35 cellular contexts compared by ENCODE assay signal in the genomic region with DNA sequence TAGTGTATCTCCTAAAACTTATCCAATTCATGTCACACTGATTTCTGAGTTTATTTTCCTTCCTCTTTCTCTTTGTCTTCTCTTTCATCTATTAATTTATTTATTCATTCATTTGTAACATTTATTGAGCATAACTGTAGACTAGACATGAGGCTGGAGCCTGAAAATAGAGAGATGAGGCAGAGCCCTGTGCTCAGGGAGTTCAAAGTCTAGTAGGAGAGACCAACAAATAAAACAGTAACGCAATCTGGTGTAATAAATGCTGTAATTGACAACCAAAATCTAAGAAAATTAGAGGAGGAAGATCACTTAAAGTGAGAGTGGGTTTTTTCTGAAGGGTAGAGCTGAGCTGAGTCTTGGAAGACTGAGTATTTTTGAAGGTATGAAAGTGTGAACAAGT.
"Had no signal": no experiment of that assay in that cellular context is flagged by ENCODE, and none has a peak within 500 bp of the region (broad histone marks: within the 10 kb centered on the region; RNA-seq: fewer than 3 reads in every experiment).

No MANE protein-coding gene starts in this region.

- DNase-seq: activated B cell treated with CpG ODN at 0.5 μM for 24 hours; activated CD4-positive, alpha-beta memory T cell treated with anti-CD3 and anti-CD28 coated beads for 36 hours; activated CD4-positive, alpha-beta T cell treated with anti-CD3 and anti-CD28 coated beads for 4 hours; activated CD4-positive, alpha-beta T cell treated with anti-CD3 and anti-CD28 coated beads, Interleukin-2, amount 50 U/mL, for 1 hour; activated CD4-positive, CD25-positive, alpha-beta regulatory T cell treated with anti-CD3 and anti-CD28 coated beads, Interleukin-2, amount 50 U/mL, for 72 hours; activated CD8-positive, alpha-beta memory T cell treated with anti-CD3 and anti-CD28 coated beads, Interleukin-2, amount 10 ng/mL, durations not matched to agents 7 days and 5 days; activated CD8-positive, alpha-beta memory T cell treated with anti-CD3 and anti-CD28 coated beads, Interleukin-2, amount 50 U/mL, for 48 hours; activated gamma-delta T cell; activated naive CD4-positive, alpha-beta T cell treated with Interleukin-2 at 50 U/mL for 16 hours; activated naive CD8-positive, alpha-beta T cell treated with anti-CD3 and anti-CD28 coated beads, Interleukin-2, amount 50 U/mL, for 24 hours; activated T-cell treated with anti-CD3 and anti-CD28 coated beads, Interleukin-2, amount 50 U/mL, for 1 hour; anterior cingulate cortex; brain microvascular endothelial cell; Karpas-422; KBM-7; MG63; NCI-H1048; NCI-H1436; NCI-H1694; NCI-H2081 treated with DMSO at 0.1 percent for 48 hours; NCI-H226; NCI-H446 treated with DMSO at 0.1 percent for 48 hours; NCI-H524; OCI-M1; Right ventricle myocardium superior; SW 1271; T-helper 1 cell; T-helper 2 cell; T-helper 9 cell had no signal

- H3K9me3 Mint-ChIP-seq: activated B cell treated with CpG ODN at 0.5 μM for 24 hours; activated CD4-positive, alpha-beta memory T cell treated with anti-CD3 and anti-CD28 coated beads for 36 hours; activated naive CD8-positive, alpha-beta T cell treated with anti-CD3 and anti-CD28 coated beads, Interleukin-2, amount 50 U/mL, for 24 hours; activated T-helper 2 cell treated with anti-CD3 and anti-CD28 coated beads, Interferon-gamma antibody, Interleukin-2, Interleukin-4, amounts not matched to agents 10 μg/mL and 5 μg/mL and 100 μg/mL, durations not matched to agents 14 hours and 24 hours and 36 hours; central memory CD8-positive, alpha-beta T cell; IgD-negative memory B cell had no signal

- H3K4me1 Mint-ChIP-seq: activated B cell treated with CpG ODN at 0.5 μM for 24 hours; activated CD8-positive, alpha-beta memory T cell treated with anti-CD3 and anti-CD28 coated beads, Interleukin-2, amount 10 ng/mL, durations not matched to agents 7 days and 5 days; central memory CD8-positive, alpha-beta T cell; IgD-negative memory B cell had no signal

- H3K27ac ChIP-seq: brain microvascular endothelial cell, cardiac muscle cell, VCaP had no signal

- H3K27me3 ChIP-seq: brain microvascular endothelial cell, cardiac muscle cell, MG63 had no signal

- ATAC-seq: activated CD8-positive, alpha-beta memory T cell treated with anti-CD3 and anti-CD28 coated beads, Interleukin-2, amount 10 ng/mL, durations not matched to agents 7 days and 5 days; activated naive CD8-positive, alpha-beta T cell treated with anti-CD3 and anti-CD28 coated beads, Interleukin-2, amount 50 U/mL, for 24 hours had no signal

- H3K27ac Mint-ChIP-seq: activated B cell treated with CpG ODN at 0.5 μM for 24 hours; activated CD4-positive, alpha-beta memory T cell treated with anti-CD3 and anti-CD28 coated beads for 36 hours; activated CD8-positive, alpha-beta memory T cell treated with anti-CD3 and anti-CD28 coated beads, Interleukin-2, amount 10 ng/mL, durations not matched to agents 7 days and 5 days; activated naive CD8-positive, alpha-beta T cell; activated naive CD8-positive, alpha-beta T cell treated with anti-CD3 and anti-CD28 coated beads, Interleukin-2, amount 50 U/mL, for 24 hours; activated T-helper 2 cell treated with anti-CD3 and anti-CD28 coated beads, Interferon-gamma antibody, Interleukin-2, Interleukin-4, amounts not matched to agents 10 μg/mL and 5 μg/mL and 100 μg/mL, durations not matched to agents 14 hours and 24 hours and 36 hours; IgD-negative memory B cell had no signal

- H3K4me3 Mint-ChIP-seq: activated B cell treated with CpG ODN at 0.5 μM for 24 hours; activated CD4-positive, alpha-beta memory T cell treated with anti-CD3 and anti-CD28 coated beads for 36 hours; activated CD8-positive, alpha-beta memory T cell treated with anti-CD3 and anti-CD28 coated beads, Interleukin-2, amount 10 ng/mL, durations not matched to agents 7 days and 5 days; activated naive CD8-positive, alpha-beta T cell; activated naive CD8-positive, alpha-beta T cell treated with anti-CD3 and anti-CD28 coated beads, Interleukin-2, amount 50 U/mL, for 24 hours; central memory CD8-positive, alpha-beta T cell; IgD-negative memory B cell had no signal

- H3K4me3 ChIP-seq: cardiac muscle cell, MG63 had no signal

- H3K27me3 Mint-ChIP-seq: activated B cell treated with CpG ODN at 0.5 μM for 24 hours; activated CD4-positive, alpha-beta memory T cell treated with anti-CD3 and anti-CD28 coated beads for 36 hours; activated CD8-positive, alpha-beta memory T cell treated with anti-CD3 and anti-CD28 coated beads, Interleukin-2, amount 10 ng/mL, durations not matched to agents 7 days and 5 days; activated naive CD8-positive, alpha-beta T cell; activated naive CD8-positive, alpha-beta T cell treated with anti-CD3 and anti-CD28 coated beads, Interleukin-2, amount 50 U/mL, for 24 hours; central memory CD8-positive, alpha-beta T cell; IgD-negative memory B cell had no signal

- H3K9me3 ChIP-seq: MG63 had no signal
